ENCODE assay signal across 25 cellular contexts in genomic region chr12:43291516-43291915, GRCh38.
DNase-seq lines count a peak whose midpoint lies in the region; ATAC-seq, FAIRE-seq and TF ChIP-seq lines count a peak whose summit lies in the region.
"Had no signal": no experiment of that assay in that cellular context is flagged by ENCODE, and none has a peak within 500 bp of the region (broad histone marks: within the 10 kb centered on the region; RNA-seq: fewer than 3 reads in every experiment).

No MANE protein-coding gene starts in this region.

- FAIRE-seq in pancreas (lab: Jason Lieb, UNC), result no peak
- FAIRE-seq: GM18507 had no signal

- no peaks in the 10 kb centered on the region for H3K27me3 Mint-ChIP-seq in nephron (ENCODE audit: low read depth)
- no peaks in the 10 kb centered on the region for H3K27me3 Mint-ChIP-seq in activated T-helper 17 cell treated with anti-CD3 and anti-CD28 coated beads, Interleukin-2, amount 50 U/mL, for 72 hours
- H3K27me3 Mint-ChIP-seq: activated B cell treated with CpG ODN at 0.5 μM for 24 hours had no signal

- no peaks in the 10 kb centered on the region for H3K9me3 Mint-ChIP-seq in nephron
- no peaks in the 10 kb centered on the region for H3K9me3 Mint-ChIP-seq in activated T-helper 17 cell treated with anti-CD3 and anti-CD28 coated beads, Interleukin-2, amount 50 U/mL, for 72 hours
- H3K9me3 Mint-ChIP-seq: activated B cell treated with CpG ODN at 0.5 μM for 24 hours; activated naive CD8-positive, alpha-beta T cell treated with anti-CD3 and anti-CD28 coated beads for 36 hours; activated T-cell treated with anti-CD3 and anti-CD28 coated beads, Interleukin-2, amount 50 U/mL, for 72 hours; CD8-positive, alpha-beta T cell; stimulated activated memory B cell treated with anti-CD40 and anti-IgM and Interleukin-4, amounts not matched to agents 10 μg/mL and 1 μg/mL and 100 μg/mL, for 72 hours had no signal

- peaks cover 65% of the 10 kb centered on the region for H3K4me1 Mint-ChIP-seq in nephron
- H3K4me1 Mint-ChIP-seq in activated T-helper 17 cell treated with anti-CD3 and anti-CD28 coated beads, Interleukin-2, amount 50 U/mL, for 72 hours, result no peaks in the 10 kb centered on the region
- H3K4me1 Mint-ChIP-seq: activated B cell treated with CpG ODN at 0.5 μM for 24 hours; activated naive CD8-positive, alpha-beta T cell treated with anti-CD3 and anti-CD28 coated beads for 36 hours; stimulated activated memory B cell treated with anti-CD40 and anti-IgM and Interleukin-4, amounts not matched to agents 10 μg/mL and 1 μg/mL and 100 μg/mL, for 72 hours had no signal

- no peaks in the 10 kb centered on the region for H3K36me3 Mint-ChIP-seq in nephron (ENCODE audit: low read depth)
- no peaks in the 10 kb centered on the region for H3K36me3 Mint-ChIP-seq in activated T-helper 17 cell treated with anti-CD3 and anti-CD28 coated beads, Interleukin-2, amount 50 U/mL, for 72 hours (ENCODE audit: low read depth)
- H3K36me3 Mint-ChIP-seq: activated naive CD8-positive, alpha-beta T cell treated with anti-CD3 and anti-CD28 coated beads for 36 hours; CD8-positive, alpha-beta T cell; stimulated activated memory B cell treated with anti-CD40 and anti-IgM and Interleukin-4, amounts not matched to agents 10 μg/mL and 1 μg/mL and 100 μg/mL, for 72 hours had no signal

- H3K27ac ChIP-seq in pancreas, result no peak overlapping the region
- H3K27ac ChIP-seq: cardiac muscle cell, right atrium auricular region, testis had no signal

- H3K27me3 ChIP-seq in pancreas, result no peaks in the 10 kb centered on the region
- H3K27me3 ChIP-seq: cardiac muscle cell, right atrium auricular region, testis had no signal

- H3K9me3 ChIP-seq in pancreas, result no peaks in the 10 kb centered on the region
- H3K9me3 ChIP-seq: right atrium auricular region, SK-N-SH, testis had no signal

- H3K4me1 ChIP-seq in pancreas, result no peaks in the 10 kb centered on the region
- H3K4me1 ChIP-seq: right atrium auricular region had no signal

- H3K4me3 ChIP-seq in choroid plexus epithelial cell (ENCODE audit: low read depth, low read length) (no peak overlapping the region), pancreas (no peak overlapping the region)
- H3K4me3 ChIP-seq: cardiac muscle cell, right atrium auricular region, testis had no signal

- no peak overlapping the region for H3K4me3 Mint-ChIP-seq in nephron
- no peak overlapping the region for H3K4me3 Mint-ChIP-seq in activated T-helper 17 cell treated with anti-CD3 and anti-CD28 coated beads, Interleukin-2, amount 50 U/mL, for 72 hours
- H3K4me3 Mint-ChIP-seq: activated B cell treated with CpG ODN at 0.5 μM for 24 hours; activated naive CD8-positive, alpha-beta T cell treated with anti-CD3 and anti-CD28 coated beads for 36 hours; activated T-cell treated with anti-CD3 and anti-CD28 coated beads, Interleukin-2, amount 50 U/mL, for 72 hours; CD8-positive, alpha-beta T cell; stimulated activated memory B cell treated with anti-CD40 and anti-IgM and Interleukin-4, amounts not matched to agents 10 μg/mL and 1 μg/mL and 100 μg/mL, for 72 hours had no signal

- WGBS in pancreas, 2 donors, result 82 to 86% methylated on average over 3 of the region's 3 CpGs

- TF ChIP-seq CTCF in choroid plexus epithelial cell (conservative IDR thresholded peaks at IDR 0.05; ENCODE audit: low read depth, low read length) (no peak), nephron (IDR thresholded peaks at IDR 0.05; ENCODE audit: unreplicated experiment in 3 of 3) (no peak), pancreas (IDR thresholded peaks at IDR 0.05) (no peak)

- H3K27ac Mint-ChIP-seq in nephron, result peak overlapping the region; percentile 46 to 91 (median 89)
- H3K27ac Mint-ChIP-seq in activated T-helper 17 cell treated with anti-CD3 and anti-CD28 coated beads, Interleukin-2, amount 50 U/mL, for 72 hours, result no peak overlapping the region
- H3K27ac Mint-ChIP-seq: activated B cell treated with CpG ODN at 0.5 μM for 24 hours; activated naive CD8-positive, alpha-beta T cell treated with anti-CD3 and anti-CD28 coated beads for 36 hours; activated T-cell treated with anti-CD3 and anti-CD28 coated beads, Interleukin-2, amount 50 U/mL, for 72 hours; CD8-positive, alpha-beta T cell; stimulated activated memory B cell treated with anti-CD40 and anti-IgM and Interleukin-4, amounts not matched to agents 10 μg/mL and 1 μg/mL and 100 μg/mL, for 72 hours had no signal

- intact Hi-C loops in pancreas (cut with DNase I), result no loop called here

- no peaks in the 10 kb centered on the region for H3K36me3 ChIP-seq in pancreas
- H3K36me3 ChIP-seq: cardiac muscle cell, right atrium auricular region had no signal

- DNase-seq in EL (peak; percentile 83), M059J (ENCODE audit: low read depth) (peak; percentile 52), choroid plexus epithelial cell (ENCODE audit: low read depth) (peak; percentile 78), pancreas (no peak)
- DNase-seq in activated CD8-positive, alpha-beta memory T cell treated with anti-CD3 and anti-CD28 coated beads, Interleukin-2, amount 50 U/mL, for 4 hours, result no peak
- DNase-seq: activated B cell treated with CpG ODN at 0.5 μM for 24 hours; activated naive CD8-positive, alpha-beta T cell treated with anti-CD3 and anti-CD28 coated beads for 36 hours; activated T-cell treated with anti-CD3 and anti-CD28 coated beads, Interleukin-2, amount 50 U/mL, for 72 hours; CD8-positive, alpha-beta T cell; DMS79; glutamatergic neuron; left ventricle myocardium superior; NCI-H1694; NK-92 treated with Interleukin-12 subunit alpha and Interleukin-12 subunit beta, amount 100 ng/mL, for 24 hours; RPMI8226; SK-N-SH; T-helper 9 cell; testis had no signal

- ATAC-seq in pancreas (no peak), HG02571 (IDR thresholded peaks at IDR 0.05; ENCODE audit: unreplicated experiment) (no peak)
- ATAC-seq in activated T-helper 17 cell treated with anti-CD3 and anti-CD28 coated beads, Interleukin-2, amount 50 U/mL, for 72 hours (replicated peaks), result no peak
- ATAC-seq: activated T-cell treated with anti-CD3 and anti-CD28 coated beads, Interleukin-2, amount 50 U/mL, for 72 hours; CD8-positive, alpha-beta T cell; left ventricle myocardium superior; stimulated activated memory B cell treated with anti-CD40 and anti-IgM and Interleukin-4, amounts not matched to agents 10 μg/mL and 1 μg/mL and 100 μg/mL, for 72 hours had no signal

Comparison
In these comparisons a context has a peak if more than half of its experiments do, and no peak if none do; other contexts are left out.
1. DNase-seq: peak in EL (single experiment), M059J (single experiment) and choroid plexus epithelial cell (single experiment); none in activated CD8-positive, alpha-beta memory T cell treated with anti-CD3 and anti-CD28 coated beads, Interleukin-2, amount 50 U/mL, for 4 hours (single experiment) and pancreas (0 of 6).